Comparison of ENCODE assay signal across 28 cellular contexts in genomic region chr3:147483145-147483544, GRCh38.
"Had no signal": no experiment of that assay in that cellular context is flagged by ENCODE, and none has a peak within 500 bp of the region (broad histone marks: within the 10 kb centered on the region; RNA-seq: fewer than 3 reads in every experiment).

No MANE protein-coding gene starts in this region.

- H3K36me3 ChIP-seq: stomach, suprapubic skin, thoracic aorta, thyroid gland, tibial artery, tibial nerve, transverse colon, upper lobe of left lung, upper lobe of right lung, uterus, vagina had no signal

- H3K27me3 ChIP-seq: stomach, suprapubic skin, testis, thyroid gland, tibial artery, tibial nerve, transverse colon, upper lobe of left lung, upper lobe of right lung, uterus, vagina had no signal

- H3K27ac ChIP-seq: stomach, suprapubic skin, testis, thoracic aorta, thyroid gland, tibial artery, tibial nerve, transverse colon, upper lobe of left lung, upper lobe of right lung, uterus, vagina had no signal

- H3K4me3 Mint-ChIP-seq: stimulated activated effector memory CD8-positive, alpha-beta T cell treated with anti-CD3 and anti-CD28 coated beads, Interleukin-12 subunit alpha, Interleukin-12 subunit beta, amount 100 ng/mL, for 72 hours; stimulated activated memory B cell treated with anti-CD40 and anti-IgM and Interleukin-4, amounts not matched to agents 10 μg/mL and 1 μg/mL and 100 μg/mL, for 72 hours; stimulated activated naive B cell treated with anti-CD40 and anti-IgM and Interleukin-4, amounts not matched to agents 10 μg/mL and 1 μg/mL and 100 μg/mL, for 72 hours; stimulated activated naive CD8-positive, alpha-beta T cell treated with anti-CD3 and anti-CD28 coated beads, Interleukin-15, amount 100 ng/mL, for 72 hours; stimulated activated naive CD8-positive, alpha-beta T cell treated with anti-CD3 and anti-CD28 coated beads, Interleukin-15, Interleukin-2, amounts not matched to agents 100 ng/mL and 50 ng/mL, for 24 hours; type B pancreatic cell had no signal

- H3K27me3 Mint-ChIP-seq: stimulated activated memory B cell treated with anti-CD40 and anti-IgM and Interleukin-4, amounts not matched to agents 10 μg/mL and 1 μg/mL and 100 μg/mL, for 72 hours; stimulated activated naive B cell treated with anti-CD40 and anti-IgM and Interleukin-4, amounts not matched to agents 10 μg/mL and 1 μg/mL and 100 μg/mL, for 72 hours; stimulated activated naive CD8-positive, alpha-beta T cell treated with anti-CD3 and anti-CD28 coated beads, Interleukin-15, amount 100 ng/mL, for 72 hours; stimulated activated naive CD8-positive, alpha-beta T cell treated with anti-CD3 and anti-CD28 coated beads, Interleukin-15, Interleukin-2, amounts not matched to agents 100 ng/mL and 50 ng/mL, for 24 hours; type B pancreatic cell had no signal

- H3K9me3 ChIP-seq: suprapubic skin, testis, thoracic aorta, thyroid gland, tibial artery, tibial nerve, transverse colon, upper lobe of left lung, upper lobe of right lung, uterus, vagina had no signal

- H3K27ac Mint-ChIP-seq: stimulated activated effector memory CD8-positive, alpha-beta T cell treated with anti-CD3 and anti-CD28 coated beads, Interleukin-12 subunit alpha, Interleukin-12 subunit beta, amount 100 ng/mL, for 72 hours; stimulated activated memory B cell treated with anti-CD40 and anti-IgM and Interleukin-4, amounts not matched to agents 10 μg/mL and 1 μg/mL and 100 μg/mL, for 72 hours; stimulated activated naive B cell treated with anti-CD40 and anti-IgM and Interleukin-4, amounts not matched to agents 10 μg/mL and 1 μg/mL and 100 μg/mL, for 72 hours; stimulated activated naive CD8-positive, alpha-beta T cell treated with anti-CD3 and anti-CD28 coated beads, Interleukin-15, amount 100 ng/mL, for 72 hours; stimulated activated naive CD8-positive, alpha-beta T cell treated with anti-CD3 and anti-CD28 coated beads, Interleukin-15, Interleukin-2, amounts not matched to agents 100 ng/mL and 50 ng/mL, for 24 hours; type B pancreatic cell had no signal

- H3K4me3 ChIP-seq: stomach, suprapubic skin, testis, thoracic aorta, thyroid gland, tibial artery, tibial nerve, transverse colon, upper lobe of left lung, upper lobe of right lung, uterus, vagina had no signal

- H3K9me3 Mint-ChIP-seq: stimulated activated naive CD8-positive, alpha-beta T cell treated with anti-CD3 and anti-CD28 coated beads, Interleukin-15, amount 100 ng/mL, for 72 hours; type B pancreatic cell had no signal

- H3K36me3 Mint-ChIP-seq: stimulated activated effector memory CD8-positive, alpha-beta T cell treated with anti-CD3 and anti-CD28 coated beads, Interleukin-12 subunit alpha, Interleukin-12 subunit beta, amount 100 ng/mL, for 72 hours; stimulated activated memory B cell treated with anti-CD40 and anti-IgM and Interleukin-4, amounts not matched to agents 10 μg/mL and 1 μg/mL and 100 μg/mL, for 72 hours; stimulated activated naive B cell treated with anti-CD40 and anti-IgM and Interleukin-4, amounts not matched to agents 10 μg/mL and 1 μg/mL and 100 μg/mL, for 72 hours; type B pancreatic cell had no signal

- H3K4me1 Mint-ChIP-seq: stimulated activated effector memory CD8-positive, alpha-beta T cell treated with anti-CD3 and anti-CD28 coated beads, Interleukin-12 subunit alpha, Interleukin-12 subunit beta, amount 100 ng/mL, for 72 hours; stimulated activated memory B cell treated with anti-CD40 and anti-IgM and Interleukin-4, amounts not matched to agents 10 μg/mL and 1 μg/mL and 100 μg/mL, for 72 hours; stimulated activated naive B cell treated with anti-CD40 and anti-IgM and Interleukin-4, amounts not matched to agents 10 μg/mL and 1 μg/mL and 100 μg/mL, for 72 hours; stimulated activated naive CD8-positive, alpha-beta T cell treated with anti-CD3 and anti-CD28 coated beads, Interleukin-15, amount 100 ng/mL, for 72 hours had no signal

- H3K4me1 ChIP-seq: stomach, suprapubic skin, testis, thyroid gland, tibial artery, tibial nerve, transverse colon, upper lobe of left lung, upper lobe of right lung, uterus, vagina had no signal

- ATAC-seq: stimulated activated effector memory CD8-positive, alpha-beta T cell treated with anti-CD3 and anti-CD28 coated beads, Interleukin-12 subunit alpha, Interleukin-12 subunit beta, amount 100 ng/mL, for 72 hours; stimulated activated memory B cell treated with anti-CD40 and anti-IgM and Interleukin-4, amounts not matched to agents 10 μg/mL and 1 μg/mL and 100 μg/mL, for 72 hours; stimulated activated naive CD8-positive, alpha-beta T cell treated with anti-CD3 and anti-CD28 coated beads, Interleukin-15, amount 100 ng/mL, for 72 hours; stimulated activated naive CD8-positive, alpha-beta T cell treated with anti-CD3 and anti-CD28 coated beads, Interleukin-15, Interleukin-2, amounts not matched to agents 100 U/mL and 50 U/mL, for 24 hours; upper lobe of right lung had no signal

- DNase-seq: stimulated activated CD4-positive, alpha-beta T cell treated with anti-CD3 and anti-CD28 coated beads, Interleukin-2, amount 100 ng/mL, for 48 hours; stimulated activated CD4-positive, alpha-beta T cell treated with anti-CD3 and anti-CD28 coated beads, Interleukin-4, amount 100 ng/mL, for 1 hour; stimulated activated CD4-positive, alpha-beta T cell treated with anti-CD3 and anti-CD28 coated beads, Interleukin-4, amount 100 ng/mL, for 24 hours; stimulated activated CD4-positive, alpha-beta T cell treated with anti-CD3 and anti-CD28 coated beads, Interleukin-4, amount 100 ng/mL, for 4 hours; stimulated activated CD8-positive, alpha-beta memory T cell treated with anti-CD3 and anti-CD28 coated beads, Interleukin-4, amount 100 ng/mL, for 48 hours; stimulated activated naive B cell treated with anti-CD40 and anti-IgM and Interleukin-4, amounts not matched to agents 10 μg/mL and 1 μg/mL and 100 μg/mL, for 72 hours; stimulated activated naive CD4-positive, alpha-beta T cell; stimulated activated naive CD4-positive, alpha-beta T cell treated with Interleukin-2 at 50 U/mL for 16 hours; stimulated activated naive CD8-positive, alpha-beta T cell treated with anti-CD3 and anti-CD28 coated beads, Interleukin-15, amount 100 ng/mL, for 72 hours; stimulated activated naive CD8-positive, alpha-beta T cell treated with anti-CD3 and anti-CD28 coated beads, Interleukin-15, Interleukin-2, amounts not matched to agents 100 U/mL and 50 U/mL, for 24 hours; stomach; substantia nigra; testis; thyroid gland; tibial artery; transverse colon; trophoblast cell; upper lobe of left lung; upper lobe of right lung; uterus had no signal
